Comparison of ENCODE assay signal across 16 cellular contexts in the genomic region with DNA sequence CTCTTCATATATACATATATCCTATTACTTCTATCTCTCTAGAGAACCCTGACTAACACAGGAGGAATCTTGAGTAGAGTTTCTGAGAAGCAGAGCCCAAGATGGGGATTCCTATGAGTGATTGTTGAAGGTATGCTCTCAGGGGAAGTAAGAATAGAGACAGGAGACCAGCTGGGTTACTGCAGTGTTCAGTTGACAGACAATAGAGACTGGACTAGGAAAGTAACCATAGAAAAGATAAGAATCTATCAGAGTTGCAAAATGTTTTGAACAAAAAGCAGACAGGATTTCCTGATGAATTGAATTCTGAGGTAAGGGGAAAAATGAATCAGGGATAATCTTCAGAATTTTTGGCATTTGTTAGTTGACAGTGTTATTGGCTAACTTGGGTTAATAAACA. TPM values are rescaled to one million over a fixed set of nuclear protein-coding genes. Genes with fewer than 3 reads are reported as not detected.
DNase-seq lines count a peak whose midpoint lies in the region; ATAC-seq, FAIRE-seq and TF ChIP-seq lines count a peak whose summit lies in the region.
"Had no signal": no experiment of that assay in that cellular context is flagged by ENCODE, and none has a peak within 500 bp of the region (broad histone marks: within the 10 kb centered on the region; RNA-seq: fewer than 3 reads in every experiment).

No MANE protein-coding gene starts in this region.

- H3K9me3 Mint-ChIP-seq in activated naive CD8-positive, alpha-beta T cell treated with anti-CD3 and anti-CD28 coated beads, Interleukin-2, amount 50 U/mL, for 24 hours, result no peaks in the 10 kb centered on the region
- H3K9me3 Mint-ChIP-seq: CD8-positive, alpha-beta T cell had no signal

- no peak for ATAC-seq in activated naive CD8-positive, alpha-beta T cell treated with anti-CD3 and anti-CD28 coated beads, Interleukin-2, amount 50 U/mL, for 24 hours
- no peak for ATAC-seq in GM21447 (IDR thresholded peaks at IDR 0.05; ENCODE audit: unreplicated experiment)
- ATAC-seq: A549; CD8-positive, alpha-beta T cell; HCT116 had no signal

- H3K27me3 Mint-ChIP-seq in activated naive CD8-positive, alpha-beta T cell treated with anti-CD3 and anti-CD28 coated beads, Interleukin-2, amount 50 U/mL, for 24 hours, result no peaks in the 10 kb centered on the region

- no peak overlapping the region for H3K27ac Mint-ChIP-seq in activated naive CD8-positive, alpha-beta T cell treated with anti-CD3 and anti-CD28 coated beads, Interleukin-2, amount 50 U/mL, for 24 hours
- H3K27ac Mint-ChIP-seq: CD14-positive monocyte; CD8-positive, alpha-beta T cell had no signal

- H3K4me3 ChIP-seq in bronchial epithelial cell (ENCODE audit: low read depth, low read length) (no peak overlapping the region), epithelial cell of esophagus (ENCODE audit: low read length) (no peak overlapping the region)
- H3K4me3 ChIP-seq: A549, GM23248 had no signal

- no peak for FAIRE-seq in bronchial epithelial cell (lab: Jason Lieb, UNC)
- FAIRE-seq: A549, H54 had no signal

- no peak overlapping the region for H3K4me3 Mint-ChIP-seq in activated naive CD8-positive, alpha-beta T cell treated with anti-CD3 and anti-CD28 coated beads, Interleukin-2, amount 50 U/mL, for 24 hours
- H3K4me3 Mint-ChIP-seq: CD14-positive monocyte; CD8-positive, alpha-beta T cell had no signal

- DNase-seq in HS-27A (ENCODE audit: low read depth) (peak; percentile 2), bronchial epithelial cell (ENCODE audit: low read depth) (peak; percentile 7), epithelial cell of esophagus (ENCODE audit: low read depth) (peak; percentile 4), pulmonary artery endothelial cell (ENCODE audit: low read depth, low spot score) (peak; percentile 13), NCI-H1092 treated with DMSO at 0.1 percent for 48 hours (lab: John Stamatoyannopoulos, UW) (no peak)
- DNase-seq in activated naive CD8-positive, alpha-beta T cell treated with anti-CD3 and anti-CD28 coated beads, Interleukin-2, amount 50 U/mL, for 24 hours, result no peak
- DNase-seq: Caco-2; CD8-positive, alpha-beta T cell; DND-41; GF-D8; GM23248 had no signal

- H3K27me3 ChIP-seq in bronchial epithelial cell (ENCODE audit: control insufficient read depth, insufficient read depth, low read length), result no peaks in the 10 kb centered on the region

- H3K36me3 Mint-ChIP-seq in activated naive CD8-positive, alpha-beta T cell treated with anti-CD3 and anti-CD28 coated beads, Interleukin-2, amount 50 U/mL, for 24 hours (ENCODE audit: low read depth), result no peaks in the 10 kb centered on the region
- H3K36me3 Mint-ChIP-seq: CD14-positive monocyte; CD8-positive, alpha-beta T cell had no signal

- H3K4me1 Mint-ChIP-seq in activated naive CD8-positive, alpha-beta T cell treated with anti-CD3 and anti-CD28 coated beads, Interleukin-2, amount 50 U/mL, for 24 hours, result no peaks in the 10 kb centered on the region
- H3K4me1 Mint-ChIP-seq: CD14-positive monocyte had no signal

- TF ChIP-seq CTCF in bronchial epithelial cell (IDR thresholded peaks at IDR 0.05; ENCODE audit: insufficient read depth, low read length, severe bottlenecking), result no peak
- TF ChIP-seq CTCF in epithelial cell of esophagus (IDR thresholded peaks at IDR 0.05; ENCODE audit: insufficient read depth, low read depth, low read length, missing control alignments), result no peak

- H3K36me3 ChIP-seq in bronchial epithelial cell (ENCODE audit: control insufficient read depth, insufficient read depth, low read length), result no peaks in the 10 kb centered on the region

RNA-seq across cellular contexts. Expression of gene SLC17A6, which starts 54.4 kb away (rescaled TPM):
- total RNA-seq in bronchial epithelial cell (not detected in 2 replicates), pulmonary artery endothelial cell (not detected in 2 replicates)
- total RNA-seq: Caco-2; CD8-positive, alpha-beta T cell; GM23248 had no signal

Comparison
In these comparisons a context has a peak if more than half of its experiments do, and no peak if none do; other contexts are left out.
1. DNase-seq: peak in HS-27A (single experiment), bronchial epithelial cell (single experiment), epithelial cell of esophagus (single experiment) and pulmonary artery endothelial cell (single experiment); none in NCI-H1092 treated with DMSO at 0.1 percent for 48 hours (single experiment) and activated naive CD8-positive, alpha-beta T cell treated with anti-CD3 and anti-CD28 coated beads, Interleukin-2, amount 50 U/mL, for 24 hours (single experiment).